23 cellular contexts compared by ENCODE assay signal in the genomic region with DNA sequence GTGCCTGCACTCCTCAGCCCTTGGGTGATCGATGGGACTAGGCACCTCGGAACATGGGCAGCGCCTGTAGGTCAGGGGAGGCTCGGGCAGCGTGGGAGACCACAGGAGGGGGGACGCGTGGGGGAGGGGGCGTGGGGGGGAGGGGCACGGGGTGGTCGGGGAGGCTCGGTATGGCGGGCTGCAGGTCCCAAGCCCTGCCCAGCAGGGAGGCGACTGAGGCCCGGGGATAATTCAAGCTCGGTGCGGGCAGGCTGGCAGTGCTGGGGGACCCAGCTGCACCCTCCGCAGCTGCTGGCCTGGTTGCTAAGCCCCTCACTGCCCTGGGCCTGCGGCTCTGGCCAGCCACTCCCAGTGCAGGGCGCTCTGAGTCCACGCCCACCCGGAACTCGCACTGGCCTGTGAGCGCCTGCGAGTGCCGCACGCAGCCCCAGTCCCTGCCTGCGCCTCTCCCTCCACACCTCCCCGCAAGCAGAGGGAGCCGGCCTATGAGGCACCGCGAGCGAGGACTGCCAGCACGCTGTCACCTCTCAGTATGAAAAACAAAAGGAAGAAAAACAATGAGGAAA.
DNase-seq lines count a peak whose midpoint lies in the region; ATAC-seq and TF ChIP-seq lines count a peak whose summit lies in the region.
"Had no signal": no experiment of that assay in that cellular context is flagged by ENCODE, and none has a peak within 500 bp of the region (broad histone marks: within the 10 kb centered on the region; RNA-seq: fewer than 3 reads in every experiment).

No MANE protein-coding gene starts in this region.

- intact Hi-C loops in spleen (cut with DNase I; ENCODE audit: low total_unique reads), result no loop called here

- TF ChIP-seq POLR2A in spleen (IDR thresholded peaks at IDR 0.05), result no peak

- peak overlapping the region; percentile 2 for H3K4me3 ChIP-seq in endodermal cell (ENCODE audit: low read length)
- H3K4me3 ChIP-seq in spleen, result no peak overlapping the region
- H3K4me3 ChIP-seq: A549; BLaER1 treated with 17β-estradiol and CSF1 and Interleukin-3, amounts not matched to agents 10 nM and 100 nM; HAP-1 had no signal

- H3K27me3 ChIP-seq in endodermal cell (ENCODE audit: control insufficient read depth, insufficient read depth, low read length, poor library complexity, severe bottlenecking), result no peaks in the 10 kb centered on the region
- no peaks in the 10 kb centered on the region for H3K27me3 ChIP-seq in spleen (replicated peaks in 1 of 7)
- H3K27me3 ChIP-seq: BE2C; BLaER1 treated with 17β-estradiol and CSF1 and Interleukin-3, amounts not matched to agents 10 nM and 100 nM had no signal

- DNase-seq in NCI-H748 (lab: John Stamatoyannopoulos, UW; ENCODE audit: unreplicated experiment) (peak; percentile 45), NCI-H748 treated with DMSO at 0.1 percent for 48 hours (lab: John Stamatoyannopoulos, UW) (no peak), GM03348 (ENCODE audit: low spot score) (peak; percentile 1), endodermal cell (no peak), spleen (peak; percentile 47)
- no peak for DNase-seq in activated CD4-positive, alpha-beta T cell treated with anti-CD3 and anti-CD28 coated beads, Interleukin-2, amount 10 ng/mL, durations not matched to agents 7 days and 5 days
- DNase-seq: 8988T; ACHN; AML-193; BE2C; CD4-positive, alpha-beta T cell; CD8-positive, alpha-beta memory T cell; DMS 273 treated with DMSO at 0.1 percent for 48 hours; DMS79; EL; GDM1; GOT3; HFFc6 had no signal

- no peak for TF ChIP-seq CTCF in endodermal cell (conservative IDR thresholded peaks at IDR 0.05)
- no peak for TF ChIP-seq CTCF in spleen (IDR thresholded peaks at IDR 0.05 in 8 of 11, conservative IDR thresholded peaks at IDR 0.05 in 3 of 11)

- no peaks in the 10 kb centered on the region for H3K27me3 Mint-ChIP-seq in endodermal cell (ENCODE audit: insufficient read depth)
- no peaks in the 10 kb centered on the region for H3K27me3 Mint-ChIP-seq in activated CD4-positive, alpha-beta T cell treated with anti-CD3 and anti-CD28 coated beads, Interleukin-2, amount 10 ng/mL, durations not matched to agents 7 days and 5 days
- H3K27me3 Mint-ChIP-seq: CD4-positive, alpha-beta T cell; CD8-positive, alpha-beta memory T cell had no signal

- H3K36me3 ChIP-seq in endodermal cell (ENCODE audit: control insufficient read depth, insufficient read depth, low read length) (no peaks in the 10 kb centered on the region), spleen (no peaks in the 10 kb centered on the region)
- H3K36me3 ChIP-seq: BE2C; BLaER1 treated with 17β-estradiol and CSF1 and Interleukin-3, amounts not matched to agents 10 nM and 100 nM; HAP-1 had no signal

- no peak overlapping the region for H3K27ac ChIP-seq in endodermal cell (ENCODE audit: low read depth, low read length)
- H3K27ac ChIP-seq in spleen, result no peak overlapping the region
- H3K27ac ChIP-seq: A549; BLaER1 treated with 17β-estradiol and CSF1 and Interleukin-3, amounts not matched to agents 10 nM and 100 nM had no signal

- POLR2A ChIA-PET in activated CD4-positive, alpha-beta T cell treated with anti-CD3 and anti-CD28 coated beads, Interleukin-2, amount 10 ng/mL, durations not matched to agents 7 days and 5 days (lab: Charles Lee), result no interaction called here

- no peak overlapping the region for H3K9ac ChIP-seq in endodermal cell (ENCODE audit: extremely low read depth, low read length, poor library complexity, severe bottlenecking)
- H3K9ac ChIP-seq: BLaER1 treated with 17β-estradiol and CSF1 and Interleukin-3, amounts not matched to agents 10 nM and 100 nM had no signal

- peaks cover 4% of the 10 kb centered on the region for H3K36me3 Mint-ChIP-seq in endodermal cell (ENCODE audit: low read depth)
- H3K36me3 Mint-ChIP-seq in activated CD4-positive, alpha-beta T cell treated with anti-CD3 and anti-CD28 coated beads, Interleukin-2, amount 10 ng/mL, durations not matched to agents 7 days and 5 days (ENCODE audit: low read depth), result no peaks in the 10 kb centered on the region
- H3K36me3 Mint-ChIP-seq: CD14-positive monocyte had no signal

- peaks cover 15% of the 10 kb centered on the region for H3K4me1 Mint-ChIP-seq in endodermal cell
- no peaks in the 10 kb centered on the region for H3K4me1 Mint-ChIP-seq in activated CD4-positive, alpha-beta T cell treated with anti-CD3 and anti-CD28 coated beads, Interleukin-2, amount 10 ng/mL, durations not matched to agents 7 days and 5 days
- H3K4me1 Mint-ChIP-seq: CD14-positive monocyte; CD8-positive, alpha-beta memory T cell had no signal

- H3K9me3 Mint-ChIP-seq in endodermal cell, result peaks cover 14% of the 10 kb centered on the region
- peaks cover 19% of the 10 kb centered on the region for H3K9me3 Mint-ChIP-seq in activated CD4-positive, alpha-beta T cell treated with anti-CD3 and anti-CD28 coated beads, Interleukin-2, amount 10 ng/mL, durations not matched to agents 7 days and 5 days

- H3K4me1 ChIP-seq in endodermal cell (ENCODE audit: control insufficient read depth, insufficient read depth, low read length) (peaks cover 4% of the 10 kb centered on the region), spleen (no peaks in the 10 kb centered on the region)
- H3K4me1 ChIP-seq: A549; BE2C; BLaER1 treated with 17β-estradiol and CSF1 and Interleukin-3, amounts not matched to agents 10 nM and 100 nM; HAP-1 had no signal

- peaks cover 8% of the 10 kb centered on the region for H3K9me3 ChIP-seq in endodermal cell (ENCODE audit: control insufficient read depth, low read length)
- H3K9me3 ChIP-seq in spleen, result peaks cover 0 to 31% (median 21%) of the 10 kb centered on the region in 8 donors
- H3K9me3 ChIP-seq: A549, BE2C, HAP-1 had no signal

- no peak overlapping the region for H3K4me3 Mint-ChIP-seq in endodermal cell
- no peak overlapping the region for H3K4me3 Mint-ChIP-seq in activated CD4-positive, alpha-beta T cell treated with anti-CD3 and anti-CD28 coated beads, Interleukin-2, amount 10 ng/mL, durations not matched to agents 7 days and 5 days
- H3K4me3 Mint-ChIP-seq: CD14-positive monocyte; CD4-positive, alpha-beta T cell; CD8-positive, alpha-beta memory T cell; HFFc6 had no signal

- CTCF ChIA-PET in activated CD4-positive, alpha-beta T cell treated with anti-CD3 and anti-CD28 coated beads, Interleukin-2, amount 10 ng/mL, durations not matched to agents 7 days and 5 days (lab: Charles Lee), result no interaction called here

- H3K27ac Mint-ChIP-seq in endodermal cell, result no peak overlapping the region
- no peak overlapping the region for H3K27ac Mint-ChIP-seq in activated CD4-positive, alpha-beta T cell treated with anti-CD3 and anti-CD28 coated beads, Interleukin-2, amount 10 ng/mL, durations not matched to agents 7 days and 5 days
- H3K27ac Mint-ChIP-seq: CD14-positive monocyte; CD4-positive, alpha-beta T cell; CD8-positive, alpha-beta memory T cell; HFFc6 had no signal

- ATAC-seq in GM21390 (IDR thresholded peaks at IDR 0.05; ENCODE audit: unreplicated experiment), result no peak
- ATAC-seq: A549 had no signal

- 92 to 99% methylated on average over 13 to 26 of the region's 33 CpGs for WGBS in endodermal cell (ENCODE audit: insufficient coverage in 1 of 2, insufficient read length in 1 of 2), 2 experiments
- WGBS in spleen, 5 donors, result 94 to 98% (median 95%) methylated on average over 23 to 33 of the region's 33 CpGs

Comparison
In these comparisons a context has a peak if more than half of its experiments do, and no peak if none do; other contexts are left out.
1. DNase-seq: peak in NCI-H748 (single experiment), GM03348 (single experiment) and spleen (single experiment); none in NCI-H748 treated with DMSO at 0.1 percent for 48 hours (single experiment), endodermal cell (single experiment) and activated CD4-positive, alpha-beta T cell treated with anti-CD3 and anti-CD28 coated beads, Interleukin-2, amount 10 ng/mL, durations not matched to agents 7 days and 5 days (single experiment).